Comparison of ENCODE assay signal across 20 cellular contexts in the genomic region with DNA sequence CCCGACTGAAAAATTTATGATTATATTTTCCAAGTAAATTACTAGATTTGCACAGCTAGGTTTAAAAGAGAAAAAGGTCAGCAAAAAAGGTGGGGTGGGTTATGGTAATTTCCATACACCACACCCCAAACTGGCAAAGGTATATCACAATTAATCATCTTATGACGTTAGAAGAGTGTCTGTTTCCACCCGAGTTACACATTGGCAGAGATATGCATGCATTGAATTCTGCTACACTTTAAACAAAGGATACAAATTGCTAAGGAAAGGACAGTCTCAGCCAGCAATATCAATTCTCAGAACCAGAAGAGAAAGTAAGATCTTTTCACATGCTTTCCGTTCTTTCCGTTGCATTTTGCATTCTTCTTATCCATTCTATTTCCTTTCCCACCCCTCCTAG.
"Had no signal": no experiment of that assay in that cellular context is flagged by ENCODE, and none has a peak within 500 bp of the region (broad histone marks: within the 10 kb centered on the region; RNA-seq: fewer than 3 reads in every experiment).

No MANE protein-coding gene starts in this region.

- H3K27me3 ChIP-seq: esophagus muscularis mucosa, gastrocnemius medialis, pancreas, tibial artery, upper lobe of left lung, vagina had no signal

- H3K4me3 Mint-ChIP-seq: effector memory CD8-positive, alpha-beta T cell; naive B cell; nephron had no signal

- H3K27ac Mint-ChIP-seq: effector memory CD8-positive, alpha-beta T cell; naive B cell; nephron; progenitor cell of endocrine pancreas had no signal

- DNase-seq: effector memory CD8-positive, alpha-beta T cell; gastrocnemius medialis; heart right ventricle; hypothalamus; kidney glomerular epithelial cell; mesendoderm; naive B cell; occipital lobe; pancreas; right cardiac atrium; small intestine; stimulated activated CD4-positive, alpha-beta T cell treated with anti-CD3 and anti-CD28 coated beads, Interleukin-12 subunit alpha, Interleukin-12 subunit beta, amount 100 ng/mL, for 4 hours; stimulated activated naive CD4-positive, alpha-beta T cell; tibial artery; upper lobe of left lung had no signal

- H3K4me1 Mint-ChIP-seq: naive B cell, nephron had no signal

- H3K27ac ChIP-seq: epithelial cell of prostate, esophagus muscularis mucosa, gastrocnemius medialis, heart right ventricle, pancreas, tibial artery, upper lobe of left lung, vagina had no signal

- H3K4me3 ChIP-seq: esophagus muscularis mucosa, gastrocnemius medialis, heart right ventricle, pancreas, tibial artery, upper lobe of left lung, vagina had no signal

- H3K9me3 Mint-ChIP-seq: effector memory CD8-positive, alpha-beta T cell; nephron had no signal

- H3K4me1 ChIP-seq: esophagus muscularis mucosa, gastrocnemius medialis, heart right ventricle, pancreas, tibial artery, upper lobe of left lung, vagina had no signal

- H3K36me3 Mint-ChIP-seq: naive B cell had no signal

- H3K9me3 ChIP-seq: esophagus muscularis mucosa, gastrocnemius medialis, heart right ventricle, pancreas, tibial artery, upper lobe of left lung, vagina had no signal

- ATAC-seq: effector memory CD8-positive, alpha-beta T cell; gastrocnemius medialis; heart right ventricle; pancreas; right cardiac atrium had no signal

- H3K36me3 ChIP-seq: esophagus muscularis mucosa, gastrocnemius medialis, heart right ventricle, pancreas, tibial artery, upper lobe of left lung, vagina had no signal
